Comparison of ENCODE assay signal across 11 cellular contexts in the genomic region with DNA sequence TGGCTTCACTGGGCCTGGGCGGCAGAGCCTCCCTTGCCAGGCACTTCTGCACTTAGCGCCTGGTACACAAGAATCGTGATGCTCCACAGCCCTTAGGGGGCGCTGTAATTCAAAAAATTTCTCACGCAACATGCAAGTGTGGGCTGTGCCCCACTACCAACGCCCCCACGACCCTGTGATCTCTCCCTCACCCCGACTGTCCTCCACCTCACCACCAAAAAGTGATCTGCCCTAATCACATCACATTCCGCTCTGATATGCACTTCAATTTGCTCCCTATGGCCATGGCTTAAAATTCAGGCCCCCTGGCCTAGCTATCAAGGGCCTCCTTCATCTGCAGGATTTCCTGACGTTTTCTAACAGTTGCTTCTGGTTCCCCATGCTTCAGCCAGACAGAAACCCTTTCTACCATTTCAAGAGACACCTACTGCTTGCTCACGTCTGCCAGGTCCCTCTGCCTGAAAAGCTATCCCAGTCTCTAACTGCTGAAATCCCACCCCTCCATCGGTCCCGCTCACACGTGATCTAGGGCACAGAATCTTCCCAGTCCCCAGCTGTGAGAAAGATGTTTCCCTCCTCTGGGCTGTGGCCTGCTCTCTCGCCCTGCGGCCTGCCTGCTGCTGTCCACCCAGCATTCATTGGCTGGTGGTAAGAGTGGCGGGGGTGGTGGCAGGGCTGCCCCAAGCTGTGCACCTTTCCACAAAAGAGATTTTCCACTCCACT. TPM values are rescaled to one million over a fixed set of nuclear protein-coding genes. Genes with fewer than 3 reads are reported as not detected.
DNase-seq lines count a peak whose midpoint lies in the region; ATAC-seq and TF ChIP-seq lines count a peak whose summit lies in the region.
"Had no signal": no experiment of that assay in that cellular context is flagged by ENCODE, and none has a peak within 500 bp of the region (broad histone marks: within the 10 kb centered on the region; RNA-seq: fewer than 3 reads in every experiment).

No MANE protein-coding gene starts in this region.

- no peaks in the 10 kb centered on the region for H3K36me3 Mint-ChIP-seq in T-cell

- peaks cover 3% of the 10 kb centered on the region for H3K4me1 ChIP-seq in A673 (ENCODE audit: insufficient read depth, low read length, poor library complexity, severe bottlenecking)
- no peaks in the 10 kb centered on the region for H3K4me1 ChIP-seq in OCI-LY3 (ENCODE audit: low read length)

- no peaks in the 10 kb centered on the region for H4K20me1 ChIP-seq in OCI-LY3 (ENCODE audit: insufficient read depth, low read length)

- CTCF ChIA-PET in A673 (lab: Charles Lee): interaction anchor here (0.5 to 0.7 kb wide), 3 partner anchors 24 to 1029 kb away, joined by 3 to 5 read pairs (median 3); no protein-coding TSS in a partner anchor
- CTCF ChIA-PET in T-cell (lab: Charles Lee): no interaction called here

- no peak overlapping the region for H3K4me2 ChIP-seq in OCI-LY3 (ENCODE audit: low read length)

- peaks cover 0 to 6% of the 10 kb centered on the region in 2 donors for H3K27me3 Mint-ChIP-seq in T-cell

- H3K36me3 ChIP-seq in A673 (ENCODE audit: insufficient read depth, low read length, poor library complexity, severe bottlenecking) (no peaks in the 10 kb centered on the region), OCI-LY3 (replicated peaks; ENCODE audit: low read depth, low read length) (no peaks in the 10 kb centered on the region)

- BruUV-seq in A673 (replicated peaks; lab: Mats Ljungman, UMichigan): no TSS peak

- peak; percentile 59 for TF ChIP-seq CTCF in A673 (conservative IDR thresholded peaks at IDR 0.05; ENCODE audit: low read depth, low read length)
- TF ChIP-seq CTCF in GM10266 (IDR thresholded peaks at IDR 0.05; ENCODE audit: control insufficient read depth, insufficient read depth, low read depth, missing control alignments): peak; percentile 29
- TF ChIP-seq CTCF in OCI-LY3 (IDR thresholded peaks at IDR 0.05; ENCODE audit: low read depth, low read length): peak; percentile 92

- no peaks in the 10 kb centered on the region for H3K9me3 Mint-ChIP-seq in T-cell
- H3K9me3 Mint-ChIP-seq: effector memory CD8-positive, alpha-beta T cell had no signal

- intact Hi-C loops in A673 (cut with micrococcal nuclease; ENCODE audit: unreplicated experiment): no loop called here

- H2AFZ ChIP-seq in OCI-LY3 (ENCODE audit: low read depth, low read length): no peak overlapping the region; the same call in 1 of the 2 replicates

- ATAC-seq in GM19455 (IDR thresholded peaks at IDR 0.05; ENCODE audit: unreplicated experiment) (no peak), HG03457 (IDR thresholded peaks at IDR 0.05; ENCODE audit: unreplicated experiment) (no peak), GM21717 (IDR thresholded peaks at IDR 0.05; ENCODE audit: unreplicated experiment) (no peak), T-cell (replicated peaks in 1 of 4) (no peak)
- ATAC-seq: effector memory CD8-positive, alpha-beta T cell had no signal

- TF ChIP-seq POLR2A in erythroblast (IDR thresholded peaks at IDR 0.05; ENCODE audit: low read length): no peak

- no peak overlapping the region for H3K27ac Mint-ChIP-seq in T-cell
- H3K27ac Mint-ChIP-seq: effector memory CD8-positive, alpha-beta T cell had no signal

- DNase-seq in A673 (ENCODE audit: low spot score) (peak; percentile 55), GM10266 (ENCODE audit: extremely low spot score) (no peak), erythroblast (lab: John Stamatoyannopoulos, UW) (peak; percentile 81 to 84), T-cell (no peak)
- DNase-seq: activated T-cell treated with anti-CD3 and anti-CD28 coated beads, Interleukin-2, amount 50 U/mL, for 1 hour; effector memory CD8-positive, alpha-beta T cell; NCI-H1417 treated with DMSO at 0.1 percent for 48 hours had no signal

- POLR2A ChIA-PET in A673 (lab: Charles Lee; ENCODE audit: low non-redundant PET): no interaction called here
- POLR2A ChIA-PET in T-cell (lab: Charles Lee): no interaction called here

- H3K4me3 ChIP-seq in A673 (ENCODE audit: low read depth, low read length, poor library complexity, severe bottlenecking) (no peak overlapping the region), OCI-LY3 (ENCODE audit: low read length) (no peak overlapping the region)

- H3K79me2 ChIP-seq in OCI-LY3 (ENCODE audit: low read length): no peaks in the 10 kb centered on the region

- no peak overlapping the region for H3K4me3 Mint-ChIP-seq in T-cell
- H3K4me3 Mint-ChIP-seq: effector memory CD8-positive, alpha-beta T cell had no signal

- no peak overlapping the region for H3K9ac ChIP-seq in OCI-LY3 (ENCODE audit: low read length)

- H3K9me3 ChIP-seq in A673 (ENCODE audit: low read depth, low read length, poor library complexity, severe bottlenecking) (no peaks in the 10 kb centered on the region), OCI-LY3 (ENCODE audit: insufficient read depth, low read length) (no peaks in the 10 kb centered on the region)

- H3K27ac ChIP-seq in A673 (ENCODE audit: low read depth, low read length, poor library complexity, severe bottlenecking): no peak overlapping the region
- no peak overlapping the region for H3K27ac ChIP-seq in OCI-LY3 (ENCODE audit: low read length)

- H3K4me1 Mint-ChIP-seq in T-cell: peaks cover 0 to 3% (median 0%) of the 10 kb centered on the region in 3 donors

- H3K27me3 ChIP-seq in A673 (replicated peaks; ENCODE audit: insufficient read depth, low read depth, low read length, poor library complexity) (no peaks in the 10 kb centered on the region), OCI-LY3 (ENCODE audit: low read depth, low read length) (peaks cover 19% of the 10 kb centered on the region; the same call in 1 of the 2 replicates)

RNA-seq across cellular contexts. Expression of gene LRRC32, which starts 27.9 kb away (rescaled TPM):
- total RNA-seq in A673 (2021): not detected in 2 replicates
- 1 to 10 TPM in 3 of 5 donors, under 1 TPM in 2; 0.77 to 3.6 (median 2.2) TPM for total RNA-seq in T-cell

Comparison
In these comparisons a context has a peak if more than half of its experiments do, and no peak if none do; other contexts are left out.
1. DNase-seq: peak in A673 (single experiment) and erythroblast (2 of 2); none in GM10266 (single experiment) and T-cell (0 of 34).
2. CTCF ChIP-seq: peak in every context shown above with its lines; median percentile 92 in OCI-LY3; 59 in A673; 29 in GM10266.